Comparison of ENCODE assay signal across 10 cellular contexts in the genomic region with DNA sequence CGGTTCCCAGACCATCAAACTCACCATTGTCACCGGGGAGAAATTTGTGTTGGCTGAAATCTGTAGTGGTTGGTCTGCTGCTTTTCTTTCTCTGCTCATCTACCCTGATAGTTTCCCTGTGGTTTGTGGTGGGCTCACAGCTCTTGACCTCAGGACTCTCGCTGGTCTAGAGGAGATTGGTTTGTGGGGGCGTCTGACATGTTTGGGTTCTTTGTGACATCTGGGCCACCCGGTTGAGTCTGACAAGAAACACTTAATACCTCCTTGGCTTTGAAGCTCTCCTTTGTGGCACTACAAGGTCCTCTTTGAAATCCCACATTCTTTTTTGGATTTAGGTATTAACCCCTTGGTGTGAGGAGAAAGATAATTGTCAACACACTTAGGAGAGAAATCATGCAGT.
DNase-seq lines count a peak whose midpoint lies in the region; ATAC-seq and TF ChIP-seq lines count a peak whose summit lies in the region.
"Had no signal": no experiment of that assay in that cellular context is flagged by ENCODE, and none has a peak within 500 bp of the region (broad histone marks: within the 10 kb centered on the region; RNA-seq: fewer than 3 reads in every experiment).

No MANE protein-coding gene starts in this region.

- H3K4me1 Mint-ChIP-seq in activated naive CD8-positive, alpha-beta T cell treated with anti-CD3 and anti-CD28 coated beads for 36 hours = no peaks in the 10 kb centered on the region
- no peaks in the 10 kb centered on the region for H3K4me1 Mint-ChIP-seq in endothelial cell (ENCODE audit: unreplicated experiment)

- no peak overlapping the region for H3K4me3 Mint-ChIP-seq in activated naive CD8-positive, alpha-beta T cell treated with anti-CD3 and anti-CD28 coated beads for 36 hours
- H3K4me3 Mint-ChIP-seq in endothelial cell (ENCODE audit: unreplicated experiment) = no peak overlapping the region
- H3K4me3 Mint-ChIP-seq: CD4-positive, alpha-beta memory T cell had no signal

- peak; percentile 30 for DNase-seq in activated naive CD8-positive, alpha-beta T cell treated with anti-CD3 and anti-CD28 coated beads for 36 hours
- no peak for DNase-seq in endothelial cell (ENCODE audit: low spot score)
- no peak for DNase-seq in AG08396 (ENCODE audit: low spot score)
- DNase-seq in NCI-H82 (lab: John Stamatoyannopoulos, UW) = no peak
- no peak for DNase-seq in NCI-H2171 treated with DMSO at 0.1 percent for 48 hours (lab: John Stamatoyannopoulos, UW)
- DNase-seq: CD4-positive, alpha-beta memory T cell had no signal

- ATAC-seq in GM18502 (IDR thresholded peaks at IDR 0.05; ENCODE audit: poor library complexity, unreplicated experiment) = peak; percentile 89
- peak; percentile 79 for ATAC-seq in GM19438 (IDR thresholded peaks at IDR 0.05; ENCODE audit: low read depth, unreplicated experiment)
- peak; percentile 62 for ATAC-seq in HG02970 (IDR thresholded peaks at IDR 0.05; ENCODE audit: low FRiP score, unreplicated experiment)

- no peak for TF ChIP-seq CTCF in endothelial cell (IDR thresholded peaks at IDR 0.05; ENCODE audit: unreplicated experiment)

- peaks cover 5% of the 10 kb centered on the region for H3K36me3 Mint-ChIP-seq in activated naive CD8-positive, alpha-beta T cell treated with anti-CD3 and anti-CD28 coated beads for 36 hours
- no peaks in the 10 kb centered on the region for H3K36me3 Mint-ChIP-seq in endothelial cell (ENCODE audit: low read depth, unreplicated experiment)

- H3K27me3 Mint-ChIP-seq in activated naive CD8-positive, alpha-beta T cell treated with anti-CD3 and anti-CD28 coated beads for 36 hours = no peaks in the 10 kb centered on the region
- H3K27me3 Mint-ChIP-seq in endothelial cell (ENCODE audit: unreplicated experiment) = no peaks in the 10 kb centered on the region
- H3K27me3 Mint-ChIP-seq: CD4-positive, alpha-beta memory T cell; progenitor cell of endocrine pancreas had no signal

- H3K27ac Mint-ChIP-seq in activated naive CD8-positive, alpha-beta T cell treated with anti-CD3 and anti-CD28 coated beads for 36 hours = no peak overlapping the region
- no peak overlapping the region for H3K27ac Mint-ChIP-seq in endothelial cell (ENCODE audit: unreplicated experiment)
- H3K27ac Mint-ChIP-seq: CD4-positive, alpha-beta memory T cell; progenitor cell of endocrine pancreas had no signal

- no peaks in the 10 kb centered on the region for H3K9me3 Mint-ChIP-seq in activated naive CD8-positive, alpha-beta T cell treated with anti-CD3 and anti-CD28 coated beads for 36 hours
- H3K9me3 Mint-ChIP-seq in endothelial cell (ENCODE audit: unreplicated experiment) = no peaks in the 10 kb centered on the region
